In the genomic region with DNA sequence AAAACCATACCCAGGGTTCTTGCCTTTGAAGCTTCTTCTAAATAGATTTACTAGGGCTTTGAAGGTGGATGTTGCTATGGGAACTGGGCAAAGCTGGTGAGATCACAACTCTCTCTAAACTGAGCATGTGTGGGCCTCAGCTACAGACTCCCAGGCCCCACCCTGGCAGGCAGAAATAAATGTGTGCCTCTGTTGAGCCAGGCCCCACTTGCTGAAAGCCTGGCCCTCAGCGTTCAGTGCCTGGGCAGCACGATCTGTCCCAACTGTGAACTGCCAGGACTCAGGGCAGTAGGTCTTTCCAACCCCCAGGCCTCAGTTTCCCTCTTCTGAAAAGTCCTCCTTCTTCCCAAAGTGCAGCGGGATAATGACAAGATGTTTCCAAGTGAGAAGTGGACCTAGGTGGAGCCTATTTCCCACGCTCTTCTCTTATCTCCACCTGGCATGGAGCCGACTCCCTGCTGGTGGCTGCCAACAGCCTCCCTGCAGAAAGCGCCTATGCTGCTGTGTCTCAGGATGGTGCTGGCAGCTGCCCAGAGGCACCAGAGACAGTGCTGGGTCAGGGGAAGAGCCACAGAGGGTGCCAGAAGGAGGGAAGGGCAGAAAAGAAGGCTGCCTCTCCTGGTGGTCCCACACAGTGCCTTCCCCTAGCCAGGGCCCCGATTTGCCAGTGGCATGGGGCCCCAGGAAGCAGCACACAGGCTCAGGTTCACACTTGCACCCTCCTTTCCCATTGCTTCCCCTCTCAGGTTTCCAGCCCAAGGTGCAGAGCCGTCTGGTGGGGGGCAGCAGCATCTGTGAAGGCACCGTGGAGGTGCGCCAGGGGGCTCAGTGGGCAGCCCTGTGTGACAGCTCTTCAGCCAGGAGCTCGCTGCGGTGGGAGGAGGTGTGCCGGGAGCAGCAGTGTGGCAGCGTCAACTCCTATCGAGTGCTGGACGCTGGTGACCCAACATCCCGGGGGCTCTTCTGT, we compare ENCODE assay signal across 1 cellular context.
TF ChIP-seq lines count a peak whose summit lies in the region.

No MANE protein-coding gene starts in this region.

TF ChIP-seq in GM12878, 131 proteins besides CTCF, POLR2A, EP300 and RAD21 (continued from another document):
- TF ChIP-seq, protein P1, sequence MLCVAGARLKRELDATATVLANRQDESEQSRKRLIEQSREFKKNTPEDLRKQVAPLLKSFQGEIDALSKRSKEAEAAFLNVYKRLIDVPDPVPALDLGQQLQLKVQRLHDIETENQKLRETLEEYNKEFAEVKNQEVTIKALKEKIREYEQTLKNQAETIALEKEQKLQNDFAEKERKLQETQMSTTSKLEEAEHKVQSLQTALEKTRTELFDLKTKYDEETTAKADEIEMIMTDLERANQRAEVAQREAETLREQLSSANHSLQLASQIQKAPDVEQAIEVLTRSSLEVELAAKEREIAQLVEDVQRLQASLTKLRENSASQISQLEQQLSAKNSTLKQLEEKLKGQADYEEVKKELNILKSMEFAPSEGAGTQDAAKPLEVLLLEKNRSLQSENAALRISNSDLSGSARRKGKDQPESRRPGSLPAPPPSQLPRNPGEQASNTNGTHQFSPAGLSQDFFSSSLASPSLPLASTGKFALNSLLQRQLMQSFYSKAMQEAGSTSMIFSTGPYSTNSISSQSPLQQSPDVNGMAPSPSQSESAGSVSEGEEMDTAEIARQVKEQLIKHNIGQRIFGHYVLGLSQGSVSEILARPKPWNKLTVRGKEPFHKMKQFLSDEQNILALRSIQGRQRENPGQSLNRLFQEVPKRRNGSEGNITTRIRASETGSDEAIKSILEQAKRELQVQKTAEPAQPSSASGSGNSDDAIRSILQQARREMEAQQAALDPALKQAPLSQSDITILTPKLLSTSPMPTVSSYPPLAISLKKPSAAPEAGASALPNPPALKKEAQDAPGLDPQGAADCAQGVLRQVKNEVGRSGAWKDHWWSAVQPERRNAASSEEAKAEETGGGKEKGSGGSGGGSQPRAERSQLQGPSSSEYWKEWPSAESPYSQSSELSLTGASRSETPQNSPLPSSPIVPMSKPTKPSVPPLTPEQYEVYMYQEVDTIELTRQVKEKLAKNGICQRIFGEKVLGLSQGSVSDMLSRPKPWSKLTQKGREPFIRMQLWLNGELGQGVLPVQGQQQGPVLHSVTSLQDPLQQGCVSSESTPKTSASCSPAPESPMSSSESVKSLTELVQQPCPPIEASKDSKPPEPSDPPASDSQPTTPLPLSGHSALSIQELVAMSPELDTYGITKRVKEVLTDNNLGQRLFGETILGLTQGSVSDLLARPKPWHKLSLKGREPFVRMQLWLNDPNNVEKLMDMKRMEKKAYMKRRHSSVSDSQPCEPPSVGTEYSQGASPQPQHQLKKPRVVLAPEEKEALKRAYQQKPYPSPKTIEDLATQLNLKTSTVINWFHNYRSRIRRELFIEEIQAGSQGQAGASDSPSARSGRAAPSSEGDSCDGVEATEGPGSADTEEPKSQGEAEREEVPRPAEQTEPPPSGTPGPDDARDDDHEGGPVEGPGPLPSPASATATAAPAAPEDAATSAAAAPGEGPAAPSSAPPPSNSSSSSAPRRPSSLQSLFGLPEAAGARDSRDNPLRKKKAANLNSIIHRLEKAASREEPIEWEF (IDR thresholded peaks at IDR 0.05; ENCODE audit: insufficient replicate concordance, low read depth, low read length) = no peak
- TF ChIP-seq, protein P2, sequence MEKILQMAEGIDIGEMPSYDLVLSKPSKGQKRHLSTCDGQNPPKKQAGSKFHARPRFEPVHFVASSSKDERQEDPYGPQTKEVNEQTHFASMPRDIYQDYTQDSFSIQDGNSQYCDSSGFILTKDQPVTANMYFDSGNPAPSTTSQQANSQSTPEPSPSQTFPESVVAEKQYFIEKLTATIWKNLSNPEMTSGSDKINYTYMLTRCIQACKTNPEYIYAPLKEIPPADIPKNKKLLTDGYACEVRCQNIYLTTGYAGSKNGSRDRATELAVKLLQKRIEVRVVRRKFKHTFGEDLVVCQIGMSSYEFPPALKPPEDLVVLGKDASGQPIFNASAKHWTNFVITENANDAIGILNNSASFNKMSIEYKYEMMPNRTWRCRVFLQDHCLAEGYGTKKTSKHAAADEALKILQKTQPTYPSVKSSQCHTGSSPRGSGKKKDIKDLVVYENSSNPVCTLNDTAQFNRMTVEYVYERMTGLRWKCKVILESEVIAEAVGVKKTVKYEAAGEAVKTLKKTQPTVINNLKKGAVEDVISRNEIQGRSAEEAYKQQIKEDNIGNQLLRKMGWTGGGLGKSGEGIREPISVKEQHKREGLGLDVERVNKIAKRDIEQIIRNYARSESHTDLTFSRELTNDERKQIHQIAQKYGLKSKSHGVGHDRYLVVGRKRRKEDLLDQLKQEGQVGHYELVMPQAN (conservative IDR thresholded peaks at IDR 0.05) = no peak
- no peak for TF ChIP-seq CEBPB (IDR thresholded peaks at IDR 0.05; ENCODE audit: borderline replicate concordance in 1 of 2, low read depth in 2 of 2, low read length in 2 of 2)
- TF ChIP-seq, protein P3, sequence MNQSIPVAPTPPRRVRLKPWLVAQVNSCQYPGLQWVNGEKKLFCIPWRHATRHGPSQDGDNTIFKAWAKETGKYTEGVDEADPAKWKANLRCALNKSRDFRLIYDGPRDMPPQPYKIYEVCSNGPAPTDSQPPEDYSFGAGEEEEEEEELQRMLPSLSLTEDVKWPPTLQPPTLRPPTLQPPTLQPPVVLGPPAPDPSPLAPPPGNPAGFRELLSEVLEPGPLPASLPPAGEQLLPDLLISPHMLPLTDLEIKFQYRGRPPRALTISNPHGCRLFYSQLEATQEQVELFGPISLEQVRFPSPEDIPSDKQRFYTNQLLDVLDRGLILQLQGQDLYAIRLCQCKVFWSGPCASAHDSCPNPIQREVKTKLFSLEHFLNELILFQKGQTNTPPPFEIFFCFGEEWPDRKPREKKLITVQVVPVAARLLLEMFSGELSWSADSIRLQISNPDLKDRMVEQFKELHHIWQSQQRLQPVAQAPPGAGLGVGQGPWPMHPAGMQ (IDR thresholded peaks at IDR 0.05; ENCODE audit: borderline replicate concordance) = no peak
- TF ChIP-seq RB1 (IDR thresholded peaks at IDR 0.05; ENCODE audit: borderline replicate concordance) = no peak
- TF ChIP-seq GABPA (IDR thresholded peaks at IDR 0.05; ENCODE audit: low read depth) = no peak
- no peak for TF ChIP-seq NFYA (IDR thresholded peaks at IDR 0.05; ENCODE audit: borderline replicate concordance, low read depth, low read length)
- no peak for TF ChIP-seq JUNB (IDR thresholded peaks at IDR 0.05)
- no peak for TF ChIP-seq EGR1 (IDR thresholded peaks at IDR 0.05; ENCODE audit: borderline replicate concordance in 1 of 2, low read depth in 2 of 2, low read length in 2 of 2)
- TF ChIP-seq IKZF2 (IDR thresholded peaks at IDR 0.05) = no peak
